ENCODE assay signal across 19 cellular contexts in the genomic region with DNA sequence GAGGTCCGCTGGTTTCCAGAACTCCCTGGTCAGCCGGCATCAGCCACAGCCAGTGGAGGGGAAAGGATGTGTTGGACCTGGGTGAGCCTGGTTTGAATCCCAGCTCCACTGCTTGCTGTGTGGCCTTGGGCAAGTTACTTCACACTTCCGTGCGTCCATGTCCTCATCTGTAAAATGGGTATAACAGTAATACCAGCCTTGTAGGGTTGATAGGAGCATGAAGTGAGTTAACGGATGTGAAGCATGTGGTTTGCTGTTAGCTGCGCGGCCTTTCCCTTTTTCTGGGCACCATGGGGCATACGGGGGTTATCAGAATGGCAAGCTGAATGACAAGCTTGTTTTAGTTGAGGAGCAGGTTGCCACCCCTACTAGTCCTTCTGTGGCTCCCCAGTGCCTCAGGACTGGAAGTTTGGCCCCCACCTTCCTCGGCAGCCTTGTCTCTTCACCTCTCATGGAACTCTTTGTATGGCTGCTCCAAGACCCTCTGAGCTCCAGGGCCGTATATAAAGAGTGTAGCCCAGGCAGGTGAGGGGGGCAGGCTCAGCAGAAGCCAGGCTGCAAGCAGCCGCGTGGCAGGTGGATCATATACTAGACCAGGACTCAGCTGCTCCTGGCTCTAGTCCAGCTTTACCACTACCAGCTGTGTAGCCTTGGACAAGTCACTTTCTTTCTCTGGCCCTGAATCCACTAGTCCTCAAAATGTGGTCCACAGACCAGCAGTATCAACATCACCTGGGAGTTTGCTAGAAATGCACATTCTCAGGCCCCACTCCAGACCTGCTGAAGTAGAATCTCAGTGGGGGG.
DNase-seq lines count a peak whose midpoint lies in the region; ATAC-seq, FAIRE-seq and TF ChIP-seq lines count a peak whose summit lies in the region.
"Had no signal": no experiment of that assay in that cellular context is flagged by ENCODE, and none has a peak within 500 bp of the region (broad histone marks: within the 10 kb centered on the region; RNA-seq: fewer than 3 reads in every experiment).

No MANE protein-coding gene starts in this region.

- no peak overlapping the region for H3K56ac ChIP-seq in H1 (replicated peaks; ENCODE audit: insufficient read length, low read depth, low read length)

- intact Hi-C loops in aorta (cut with DNase I) = no loop called here
- intact Hi-C loops in activated CD4-positive, alpha-beta memory T cell treated with anti-CD3 and anti-CD28 coated beads for 36 hours (cut with micrococcal nuclease) = no loop called here

- H3K36me3 Mint-ChIP-seq in activated CD4-positive, alpha-beta memory T cell treated with anti-CD3 and anti-CD28 coated beads for 36 hours = no peaks in the 10 kb centered on the region
- H3K36me3 Mint-ChIP-seq: CD4-positive, CD25-positive, alpha-beta regulatory T cell had no signal

- no peak overlapping the region; a peak in 1 of 4 replicates for H3K4me2 ChIP-seq in H1 (ENCODE audit: insufficient read depth in 1 of 2, low read depth in 2 of 2, low read length in 2 of 2)

- H3K27ac ChIP-seq in RWPE1 = peak overlapping the region; percentile 67
- peak overlapping the region; percentile 15; the same call in 1 of the 2 replicates for H3K27ac ChIP-seq in H1 (ENCODE audit: low read depth, low read length)
- no peak overlapping the region for H3K27ac ChIP-seq in aorta (ENCODE audit: low read depth in 1 of 2, low read length in 2 of 2)
- H3K27ac ChIP-seq: HL-60 had no signal

- no peaks in the 10 kb centered on the region for H3K27me3 ChIP-seq in H1 (replicated peaks in 1 of 4; ENCODE audit: control insufficient read depth in 3 of 4, extremely low read depth in 1 of 4, insufficient read depth in 3 of 4, low read length in 3 of 4)
- no peaks in the 10 kb centered on the region for H3K27me3 ChIP-seq in aorta (ENCODE audit: control insufficient read depth in 1 of 2, insufficient read depth in 2 of 2, low read length in 1 of 2)
- H3K27me3 ChIP-seq: BE2C had no signal

- TF ChIP-seq CTCF in RWPE1 (conservative IDR thresholded peaks at IDR 0.05; ENCODE audit: low read depth) (no peak), H1 (IDR thresholded peaks at IDR 0.05; ENCODE audit: control extremely low read depth in 1 of 3, insufficient read depth in 1 of 3, low read depth in 1 of 3, low read length in 3 of 3) (no peak)

- H3K79me1 ChIP-seq in H1 (ENCODE audit: low read depth, low read length) = no peaks in the 10 kb centered on the region

- no peak overlapping the region for H3K14ac ChIP-seq in H1 (ENCODE audit: insufficient read length)

- H2BK15ac ChIP-seq in H1 (ENCODE audit: low read length) = no peak overlapping the region

- no peak for FAIRE-seq in H1 (lab: Jason Lieb, UNC)
- FAIRE-seq: A204.1 had no signal

- H2BK12ac ChIP-seq in H1 (ENCODE audit: low read depth, low read length) = no peak overlapping the region

- peak; percentile 13 for ATAC-seq in aorta (ENCODE audit: low FRiP score)

- H3K9ac ChIP-seq in H1 (replicated peaks in 1 of 4; ENCODE audit: extremely low read depth in 1 of 4, low read depth in 3 of 4, low read length in 3 of 4) = no peak overlapping the region

- no peak overlapping the region for H2BK5ac ChIP-seq in H1 (ENCODE audit: low read depth, low read length)

- H3K4me1 ChIP-seq in H1 (replicated peaks in 1 of 4; ENCODE audit: control insufficient read depth in 3 of 4, insufficient read depth in 4 of 4, low read length in 3 of 4) = peaks cover 0 to 17% (median 8%) of the 10 kb centered on the region in 4 experiments; a peak in 6 of 7 replicates
- H3K4me1 ChIP-seq in aorta (ENCODE audit: control insufficient read depth in 1 of 2, insufficient read depth in 2 of 2, low read length in 2 of 2) = no peaks in the 10 kb centered on the region
- H3K4me1 ChIP-seq: BE2C, HAP-1 had no signal

- DNase-seq in SHP77 (lab: John Stamatoyannopoulos, UW) (peak; percentile 0 to 48), SHP77 treated with DMSO at 0.1 percent for 48 hours (lab: John Stamatoyannopoulos, UW) (no peak), RWPE1 (ENCODE audit: low spot score) (no peak), H1 (ENCODE audit: low read depth in 1 of 2, low spot score in 2 of 2) (no peak), aorta (no peak), NCI-H1436 treated with DMSO at 0.1 percent for 48 hours (lab: John Stamatoyannopoulos, UW) (no peak)
- no peak for DNase-seq in activated CD4-positive, alpha-beta memory T cell treated with anti-CD3 and anti-CD28 coated beads for 36 hours
- DNase-seq: CD4-positive, CD25-positive, alpha-beta regulatory T cell; COR-L47; GF-D8; MM.1S; NCI-H1092; NCI-H2081; NCI-H748 treated with DMSO at 0.1 percent for 48 hours; OCI-M1 had no signal

- H3K4me1 Mint-ChIP-seq in activated CD4-positive, alpha-beta memory T cell treated with anti-CD3 and anti-CD28 coated beads for 36 hours (ENCODE audit: low read depth) = no peaks in the 10 kb centered on the region
- H3K4me1 Mint-ChIP-seq: CD4-positive, CD25-positive, alpha-beta regulatory T cell had no signal

- no peaks in the 10 kb centered on the region for H3K23me2 ChIP-seq in H1 (ENCODE audit: low read depth, low read length)

- H3K9me3 ChIP-seq in H1 (ENCODE audit: insufficient read depth in 2 of 2, low read depth in 1 of 2, low read length in 1 of 2) (no peaks in the 10 kb centered on the region), aorta (ENCODE audit: control insufficient read depth, low read length) (no peaks in the 10 kb centered on the region)
- H3K9me3 ChIP-seq: BE2C, HAP-1 had no signal

- WGBS in H1 (ENCODE audit: extremely low coverage in 1 of 2, insufficient coverage in 1 of 2, insufficient read length in 1 of 2, insufficient replicate concordance in 2 of 2, low coverage in 1 of 2, low lambda C conversion rate in 2 of 2, missing lambda C conversion rate in 1 of 2), 2 experiments = 91% methylated on average over 10 of the region's 12 CpGs; no CpG with 5 or more reads in 1 of the 2 experiments
- 78 to 80% methylated on average over 12 of the region's 12 CpGs for WGBS in aorta, 2 donors

- no peak overlapping the region; the same call in 1 of the 2 replicates for H2BK20ac ChIP-seq in H1 (ENCODE audit: low read length)

- H3K18ac ChIP-seq in H1 (ENCODE audit: extremely low read depth, low read length) = peak overlapping the region; percentile 24; the same call in 1 of the 2 replicates

- no peaks in the 10 kb centered on the region for H4K20me1 ChIP-seq in H1 (replicated peaks in 1 of 2; ENCODE audit: control insufficient read depth in 1 of 2, insufficient read depth in 2 of 2, low read length in 2 of 2)

- POLR2A ChIA-PET in RWPE1 (lab: Yijun Ruan, JAX; ENCODE audit: low non-redundant PET) (no interaction called here), H1 (lab: Charles Lee; ENCODE audit: partially characterized antibody) (interaction anchor here (1.2 kb wide), 1 partner anchor 27 kb away, joined by 3 read pairs; no protein-coding TSS in a partner anchor)
- POLR2A ChIA-PET in activated CD4-positive, alpha-beta memory T cell treated with anti-CD3 and anti-CD28 coated beads for 36 hours (lab: Charles Lee) = no interaction called here

- H3K23ac ChIP-seq in H1 (ENCODE audit: insufficient read length) = no peak overlapping the region

- no peak overlapping the region for H3K4ac ChIP-seq in H1 (replicated peaks; ENCODE audit: insufficient read length, low read depth, low read length)

- no peaks in the 10 kb centered on the region for H3K27me3 Mint-ChIP-seq in activated CD4-positive, alpha-beta memory T cell treated with anti-CD3 and anti-CD28 coated beads for 36 hours
- H3K27me3 Mint-ChIP-seq: CD4-positive, CD25-positive, alpha-beta regulatory T cell had no signal

- no peak overlapping the region for H4K8ac ChIP-seq in H1 (ENCODE audit: extremely low read depth, insufficient read depth, low read length)

- no peaks in the 10 kb centered on the region; a peak in 1 of 8 replicates for H3K36me3 ChIP-seq in H1 (ENCODE audit: control insufficient read depth in 2 of 4, insufficient read depth in 4 of 4, low read length in 3 of 4)
- no peaks in the 10 kb centered on the region for H3K36me3 ChIP-seq in aorta (ENCODE audit: control insufficient read depth in 1 of 2, insufficient read depth in 2 of 2, low read length in 1 of 2)
- H3K36me3 ChIP-seq: BE2C, HAP-1 had no signal

- CTCF ChIA-PET in RWPE1 (lab: Yijun Ruan, JAX) = interaction anchor here (0.8 kb wide), 1 partner anchor 15 kb away, joined by 3 read pairs; no protein-coding TSS in a partner anchor
- CTCF ChIA-PET in H1 (lab: Charles Lee; ENCODE audit: partially characterized antibody) = interaction anchor here (0.6 to 6.2 kb wide), 8 partner anchors 10 to 204 kb away, joined by 3 to 52 read pairs (median 7); no protein-coding TSS in a partner anchor
- CTCF ChIA-PET in activated CD4-positive, alpha-beta memory T cell treated with anti-CD3 and anti-CD28 coated beads for 36 hours (lab: Charles Lee) = interaction anchor here (1.0 kb wide), 1 partner anchor 173 kb away, joined by 4 read pairs; no protein-coding TSS in a partner anchor

- TF ChIP-seq RAD21 in H1 (IDR thresholded peaks at IDR 0.05 in 1 of 2, conservative IDR thresholded peaks at IDR 0.05 in 1 of 2; ENCODE audit: low read depth in 2 of 2, low read length in 2 of 2) = no peak

- H3K4me3 ChIP-seq in H1 (ENCODE audit: extremely low read depth in 1 of 4, insufficient read depth in 2 of 4, low read depth in 3 of 4, low read length in 4 of 4) (no peak overlapping the region), aorta (ENCODE audit: low read length in 2 of 2) (no peak overlapping the region)
- H3K4me3 ChIP-seq: HAP-1 had no signal

- no peak overlapping the region for H2BK120ac ChIP-seq in H1 (replicated peaks; ENCODE audit: low read depth, low read length)

- H4K91ac ChIP-seq in H1 (replicated peaks; ENCODE audit: insufficient read length, low read length) = no peak overlapping the region

- no peak for TF ChIP-seq EP300 in H1 (IDR thresholded peaks at IDR 0.05; ENCODE audit: borderline replicate concordance in 1 of 2, low read depth in 2 of 2, low read length in 2 of 2)

- no peak overlapping the region for H3K4me3 Mint-ChIP-seq in activated CD4-positive, alpha-beta memory T cell treated with anti-CD3 and anti-CD28 coated beads for 36 hours
- H3K4me3 Mint-ChIP-seq: CD4-positive, CD25-positive, alpha-beta regulatory T cell had no signal

- no peak overlapping the region for H2AFZ ChIP-seq in H1 (ENCODE audit: low read length)

- no peak overlapping the region for H2AK5ac ChIP-seq in H1 (ENCODE audit: low read depth, low read length)

- no peaks in the 10 kb centered on the region for H3K9me3 Mint-ChIP-seq in activated CD4-positive, alpha-beta memory T cell treated with anti-CD3 and anti-CD28 coated beads for 36 hours
- H3K9me3 Mint-ChIP-seq: CD4-positive, CD25-positive, alpha-beta regulatory T cell had no signal

- H4K5ac ChIP-seq in H1 (ENCODE audit: insufficient read length, low read depth, low read length) = no peak overlapping the region

- no peak overlapping the region for H3K27ac Mint-ChIP-seq in activated CD4-positive, alpha-beta memory T cell treated with anti-CD3 and anti-CD28 coated beads for 36 hours
- H3K27ac Mint-ChIP-seq: CD4-positive, CD25-positive, alpha-beta regulatory T cell had no signal

- no peaks in the 10 kb centered on the region for H3K79me2 ChIP-seq in H1 (ENCODE audit: control insufficient read depth in 1 of 2, insufficient read depth in 2 of 2, low read length in 2 of 2)

- no peak for TF ChIP-seq POLR2A in H1 (IDR thresholded peaks at IDR 0.05; ENCODE audit: control extremely low read depth in 1 of 2, low read depth in 2 of 2, low read length in 2 of 2)

TF ChIP-seq in H1, 55 proteins besides CTCF, POLR2A, EP300 and RAD21 (continues in another document):
- TF ChIP-seq SIRT6 (IDR thresholded peaks at IDR 0.05; ENCODE audit: low read length) = no peak

Comparison
In these comparisons a context has a peak if more than half of its experiments do, and no peak if none do; other contexts are left out.
1. DNase-seq: peak in SHP77 (2 of 2); none in SHP77 treated with DMSO at 0.1 percent for 48 hours (single experiment), RWPE1 (single experiment), H1 (0 of 2), aorta (0 of 2), NCI-H1436 treated with DMSO at 0.1 percent for 48 hours (single experiment) and activated CD4-positive, alpha-beta memory T cell treated with anti-CD3 and anti-CD28 coated beads for 36 hours (single experiment).
2. H3K27ac ChIP-seq: peak in RWPE1 (single experiment) and H1 (single experiment); none in aorta (0 of 2).